ENCODE assay signal across 19 cellular contexts in the genomic region with DNA sequence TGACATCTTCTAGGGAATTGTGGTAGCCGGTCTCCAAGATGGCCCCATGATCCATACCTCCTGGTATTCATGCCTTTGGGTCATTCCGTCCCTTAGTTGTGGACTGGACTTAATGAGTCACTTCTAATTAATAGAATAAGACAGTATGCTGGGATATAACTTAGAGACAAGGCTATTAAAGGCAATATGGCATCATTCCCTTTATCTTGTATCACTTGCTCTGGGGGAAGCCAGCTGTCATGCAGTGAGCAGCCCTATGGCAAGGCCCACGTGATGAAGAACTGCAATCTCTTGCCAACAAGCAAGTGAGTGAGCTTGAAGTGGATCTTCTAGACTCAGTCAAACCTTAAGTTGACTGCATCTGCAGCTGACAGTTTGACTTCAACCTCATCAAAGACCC.
DNase-seq lines count a peak whose midpoint lies in the region; ATAC-seq and TF ChIP-seq lines count a peak whose summit lies in the region.
"Had no signal": no experiment of that assay in that cellular context is flagged by ENCODE, and none has a peak within 500 bp of the region (broad histone marks: within the 10 kb centered on the region; RNA-seq: fewer than 3 reads in every experiment).

No MANE protein-coding gene starts in this region.

- H3K79me1 ChIP-seq in IMR-90 (ENCODE audit: low read depth in 1 of 2, low read length in 2 of 2): no peaks in the 10 kb centered on the region

- H3K4me2 ChIP-seq in IMR-90 (ENCODE audit: low read depth, low read length) (no peak overlapping the region), PC-9 (no peak overlapping the region)
- H3K4me2 ChIP-seq: BLaER1 had no signal

- H3K4me1 ChIP-seq in BE2C: peaks cover 22% of the 10 kb centered on the region
- no peaks in the 10 kb centered on the region for H3K4me1 ChIP-seq in IMR-90 (ENCODE audit: control insufficient read depth, insufficient read depth, low read length)
- H3K4me1 ChIP-seq in PC-9 (replicated peaks; ENCODE audit: insufficient read depth): peaks cover 42% of the 10 kb centered on the region
- H3K4me1 ChIP-seq in SJCRH30: peaks cover 4% of the 10 kb centered on the region; the same call in 1 of the 2 replicates
- H3K4me1 ChIP-seq: BLaER1 had no signal

- no peak overlapping the region for H2AK5ac ChIP-seq in IMR-90 (ENCODE audit: low read depth, low read length)

- no peak overlapping the region for H3K4me3 Mint-ChIP-seq in Calu3 (ENCODE audit: low read depth, unreplicated experiment)
- H3K4me3 Mint-ChIP-seq: CD4-positive, alpha-beta memory T cell had no signal

- H3K9ac ChIP-seq in IMR-90 (ENCODE audit: low read depth, low read length): no peak overlapping the region
- H3K9ac ChIP-seq: BLaER1 had no signal

- no peak overlapping the region for H4K5ac ChIP-seq in IMR-90 (ENCODE audit: low read depth, low read length)

- DNase-seq in BE2C (peak; percentile 75), IMR-90 (no peak), PC-9 (no peak), myocyte (ENCODE audit: low read depth) (peak; percentile 39), Calu3 (no peak), SJCRH30 (no peak)
- no peak for DNase-seq in activated CD4-positive, alpha-beta T cell treated with anti-CD3 and anti-CD28 coated beads for 1 hour
- DNase-seq: CD4-positive, alpha-beta memory T cell; DMS53; GDM1; MV-4-11; NCI-H1105 treated with DMSO at 0.1 percent for 48 hours; NCI-H2081 treated with DMSO at 0.1 percent for 48 hours; NCI-H510A; NCI-H774; SHP77 treated with DMSO at 0.1 percent for 48 hours; T-helper 1 cell had no signal

- H3F3A ChIP-seq in PC-9 (ENCODE audit: insufficient read depth, low read depth): peaks cover 33% of the 10 kb centered on the region

- no peaks in the 10 kb centered on the region for H3K9me3 ChIP-seq in BE2C
- H3K9me3 ChIP-seq in IMR-90 (ENCODE audit: control insufficient read depth, insufficient read depth, low read length): no peaks in the 10 kb centered on the region
- peaks cover 5% of the 10 kb centered on the region; the same call in 1 of the 2 replicates for H3K9me3 ChIP-seq in PC-9 (ENCODE audit: insufficient read depth, low read depth)
- H3K9me3 ChIP-seq in SJCRH30 (replicated peaks): no peaks in the 10 kb centered on the region
- H3K9me3 ChIP-seq: BLaER1 had no signal

- H3K27me3 ChIP-seq in BE2C: no peaks in the 10 kb centered on the region
- no peaks in the 10 kb centered on the region; the same call in 1 of the 2 replicates for H3K27me3 ChIP-seq in IMR-90 (ENCODE audit: control insufficient read depth, insufficient read depth, low read length)
- no peaks in the 10 kb centered on the region for H3K27me3 ChIP-seq in PC-9 (ENCODE audit: insufficient read depth, low read depth)
- H3K27me3 ChIP-seq in SJCRH30: no peaks in the 10 kb centered on the region
- H3K27me3 ChIP-seq: BLaER1 had no signal

- no peak overlapping the region for H2BK15ac ChIP-seq in IMR-90 (ENCODE audit: low read depth, low read length)

- no peak overlapping the region for H2BK5ac ChIP-seq in IMR-90 (ENCODE audit: low read depth, low read length, poor library complexity, severe bottlenecking)

- H2AFZ ChIP-seq in IMR-90 (replicated peaks; ENCODE audit: low read length, poor library complexity) (no peak overlapping the region), PC-9 (no peak overlapping the region)

- no peak overlapping the region for H3K56ac ChIP-seq in IMR-90 (ENCODE audit: extremely low read depth, insufficient read depth, low read length)

- no peak overlapping the region for H3K27ac Mint-ChIP-seq in Calu3 (ENCODE audit: unreplicated experiment)
- H3K27ac Mint-ChIP-seq: CD4-positive, alpha-beta memory T cell had no signal

- H2AK9ac ChIP-seq in IMR-90 (replicated peaks; ENCODE audit: low read depth, low read length, poor library complexity): peak overlapping the region; percentile 23

- no peaks in the 10 kb centered on the region for H3K9me1 ChIP-seq in IMR-90 (ENCODE audit: insufficient read depth, low read length)

- H2BK120ac ChIP-seq in IMR-90 (ENCODE audit: low read depth, low read length): no peak overlapping the region

- H3K36me3 ChIP-seq in BE2C (no peaks in the 10 kb centered on the region), IMR-90 (ENCODE audit: control insufficient read depth, insufficient read depth, low read length) (no peaks in the 10 kb centered on the region), PC-9 (ENCODE audit: low read depth) (no peaks in the 10 kb centered on the region), SJCRH30 (no peaks in the 10 kb centered on the region)
- H3K36me3 ChIP-seq: BLaER1 had no signal

- TF ChIP-seq RAD21 in IMR-90 (IDR thresholded peaks at IDR 0.05; ENCODE audit: low read length): no peak

- no peaks in the 10 kb centered on the region for H3K9me3 Mint-ChIP-seq in Calu3 (ENCODE audit: low read depth, unreplicated experiment)
- H3K9me3 Mint-ChIP-seq: CD4-positive, alpha-beta memory T cell had no signal

- H4K20me1 ChIP-seq in IMR-90 (ENCODE audit: insufficient read depth, low read length) (no peaks in the 10 kb centered on the region), PC-9 (ENCODE audit: insufficient read depth) (no peaks in the 10 kb centered on the region)
- H4K20me1 ChIP-seq: BLaER1 had no signal

- H3K4me3 ChIP-seq in BE2C (ENCODE audit: low read depth, low read length) (no peak overlapping the region), IMR-90 (ENCODE audit: insufficient read depth, low read depth, low read length) (no peak overlapping the region), PC-9 (no peak overlapping the region), SJCRH30 (no peak overlapping the region)
- H3K4me3 ChIP-seq: BLaER1 had no signal

- CTCF ChIA-PET in IMR-90 (lab: Yijun Ruan, JAX) (no interaction called here), PC-9 (lab: Charles Lee) (no interaction called here), Calu3 (lab: Charles Lee) (no interaction called here)

- peaks cover 18% of the 10 kb centered on the region for H3K4me1 Mint-ChIP-seq in Calu3 (ENCODE audit: low read depth, unreplicated experiment)

- H3K4ac ChIP-seq in IMR-90 (ENCODE audit: low read depth, low read length): no peak overlapping the region

- intact Hi-C loops in IMR-90 (cut with micrococcal nuclease): no loop called here
- intact Hi-C loops in PC-9 (cut with micrococcal nuclease; ENCODE audit: unreplicated experiment): no loop called here
- intact Hi-C loops in Calu3 (cut with micrococcal nuclease; ENCODE audit: unreplicated experiment): no loop called here

- H3K27ac ChIP-seq in IMR-90 (ENCODE audit: insufficient read depth, low read length) (no peak overlapping the region), PC-9 (peak overlapping the region; percentile 90; the same call in 1 of the 2 replicates), SJCRH30 (no peak overlapping the region)
- H3K27ac ChIP-seq: BLaER1, RWPE1 had no signal

- no peak overlapping the region for H3K23ac ChIP-seq in IMR-90 (ENCODE audit: low read depth, low read length)

- POLR2A ChIA-PET in IMR-90 (lab: Charles Lee; ENCODE audit: unreplicated experiment): no interaction called here
- POLR2A ChIA-PET in PC-9 (lab: Charles Lee; ENCODE audit: unreplicated experiment): no interaction called here

- in situ Hi-C loops in IMR-90 (cut with MboI; ENCODE audit: low sequenced_read_pairs): no loop called here

- H3K36me3 Mint-ChIP-seq in Calu3 (ENCODE audit: insufficient read depth, unreplicated experiment): no peaks in the 10 kb centered on the region
- H3K36me3 Mint-ChIP-seq: CD4-positive, alpha-beta memory T cell had no signal

- no peak for ATAC-seq in IMR-90 (ENCODE audit: low read depth)

- no peak overlapping the region for H4K8ac ChIP-seq in IMR-90 (ENCODE audit: low read depth in 2 of 2, low read length in 2 of 2)

- H3K14ac ChIP-seq in IMR-90 (replicated peaks; ENCODE audit: low read depth, low read length): no peak overlapping the region

- BruUV-seq in IMR-90 (replicated peaks; lab: Mats Ljungman, UMichigan) (no TSS peak), PC-9 (replicated peaks; lab: Mats Ljungman, UMichigan) (no TSS peak), Calu3 (replicated peaks; lab: Mats Ljungman, UMichigan) (no TSS peak)

- no peak overlapping the region for H4K91ac ChIP-seq in IMR-90 (ENCODE audit: insufficient read depth, low read depth, low read length)

- H2BK20ac ChIP-seq in IMR-90 (ENCODE audit: low read depth, low read length): no peak overlapping the region

- no peaks in the 10 kb centered on the region for H3K79me2 ChIP-seq in PC-9 (ENCODE audit: low read depth)

- dilution Hi-C loops in IMR-90 (cut with HindIII; ENCODE audit: low sequenced_read_pairs, unreplicated experiment): no loop called here

- no peaks in the 10 kb centered on the region for H3K9me2 ChIP-seq in PC-9 (ENCODE audit: insufficient read depth)

- TF ChIP-seq CTCF in BE2C (IDR thresholded peaks at IDR 0.05; ENCODE audit: low read depth, low read length) (no peak), IMR-90 (conservative IDR thresholded peaks at IDR 0.05; ENCODE audit: low read depth, low read length) (no peak), PC-9 (conservative IDR thresholded peaks at IDR 0.05) (no peak), Calu3 (IDR thresholded peaks at IDR 0.05; ENCODE audit: unreplicated experiment) (no peak)

- H3K18ac ChIP-seq in IMR-90 (ENCODE audit: low read depth, low read length): no peak overlapping the region

- H3K27me3 Mint-ChIP-seq in Calu3 (ENCODE audit: unreplicated experiment): no peaks in the 10 kb centered on the region

- WGBS in IMR-90 (ENCODE audit: extremely low coverage in 2 of 2, insufficient read length in 1 of 2), 2 experiments: 29% methylated on average over 1 of the region's 3 CpGs; no CpG with 5 or more reads in 1 of the 2 experiments

- TF ChIP-seq POLR2A in IMR-90 (IDR thresholded peaks at IDR 0.05; ENCODE audit: low read depth, low read length): no peak

TF ChIP-seq in IMR-90, 13 proteins besides CTCF, POLR2A, EP300 and RAD21 (continues in another document):
- TF ChIP-seq, protein P1, sequence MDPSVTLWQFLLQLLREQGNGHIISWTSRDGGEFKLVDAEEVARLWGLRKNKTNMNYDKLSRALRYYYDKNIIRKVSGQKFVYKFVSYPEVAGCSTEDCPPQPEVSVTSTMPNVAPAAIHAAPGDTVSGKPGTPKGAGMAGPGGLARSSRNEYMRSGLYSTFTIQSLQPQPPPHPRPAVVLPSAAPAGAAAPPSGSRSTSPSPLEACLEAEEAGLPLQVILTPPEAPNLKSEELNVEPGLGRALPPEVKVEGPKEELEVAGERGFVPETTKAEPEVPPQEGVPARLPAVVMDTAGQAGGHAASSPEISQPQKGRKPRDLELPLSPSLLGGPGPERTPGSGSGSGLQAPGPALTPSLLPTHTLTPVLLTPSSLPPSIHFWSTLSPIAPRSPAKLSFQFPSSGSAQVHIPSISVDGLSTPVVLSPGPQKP (IDR thresholded peaks at IDR 0.05; ENCODE audit: borderline replicate concordance, low read depth, low read length): no peak
- TF ChIP-seq NFE2L2 (IDR thresholded peaks at IDR 0.05; ENCODE audit: low read depth, low read length): no peak
- TF ChIP-seq, protein P2, sequence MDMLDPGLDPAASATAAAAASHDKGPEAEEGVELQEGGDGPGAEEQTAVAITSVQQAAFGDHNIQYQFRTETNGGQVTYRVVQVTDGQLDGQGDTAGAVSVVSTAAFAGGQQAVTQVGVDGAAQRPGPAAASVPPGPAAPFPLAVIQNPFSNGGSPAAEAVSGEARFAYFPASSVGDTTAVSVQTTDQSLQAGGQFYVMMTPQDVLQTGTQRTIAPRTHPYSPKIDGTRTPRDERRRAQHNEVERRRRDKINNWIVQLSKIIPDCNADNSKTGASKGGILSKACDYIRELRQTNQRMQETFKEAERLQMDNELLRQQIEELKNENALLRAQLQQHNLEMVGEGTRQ (IDR thresholded peaks at IDR 0.05; ENCODE audit: low read depth, low read length): no peak

Comparison
In these comparisons a context has a peak if more than half of its experiments do, and no peak if none do; other contexts are left out.
1. DNase-seq: peak in BE2C (single experiment) and myocyte (single experiment); none in IMR-90 (single experiment), PC-9 (0 of 2), Calu3 (single experiment), activated CD4-positive, alpha-beta T cell treated with anti-CD3 and anti-CD28 coated beads for 1 hour (single experiment) and SJCRH30 (0 of 2).